Comparison of ENCODE assay signal across 9 cellular contexts in genomic region chr1:74010206-74010605, GRCh38.
DNase-seq lines count a peak whose midpoint lies in the region; FAIRE-seq and TF ChIP-seq lines count a peak whose summit lies in the region.
"Had no signal": no experiment of that assay in that cellular context is flagged by ENCODE, and none has a peak within 500 bp of the region (broad histone marks: within the 10 kb centered on the region; RNA-seq: fewer than 3 reads in every experiment).

No MANE protein-coding gene starts in this region.

- CTCF ChIA-PET in CD8-positive, alpha-beta memory T cell (lab: Charles Lee), result no interaction called here

- POLR2A ChIA-PET in CD8-positive, alpha-beta memory T cell (lab: Charles Lee), result no interaction called here

- no peak overlapping the region for H3K27ac ChIP-seq in CD8-positive, alpha-beta memory T cell (ENCODE audit: low read depth, low read length)

- FAIRE-seq in H54 (lab: Jason Lieb, UNC) (peak; percentile 94), frontal cortex (lab: Jason Lieb, UNC) (no peak)

- no peaks in the 10 kb centered on the region for H3K27me3 ChIP-seq in CD8-positive, alpha-beta memory T cell (ENCODE audit: insufficient read depth, low read length, poor library complexity, severe bottlenecking)

- H3K4me1 ChIP-seq in CD8-positive, alpha-beta memory T cell (ENCODE audit: insufficient read depth, low read length), result no peaks in the 10 kb centered on the region

- peak overlapping the region in 5 of 8 donors; percentile 45 to 76 (median 56) for H3K27ac Mint-ChIP-seq in CD8-positive, alpha-beta memory T cell
- H3K27ac Mint-ChIP-seq in immature natural killer cell, result peak overlapping the region in 3 of 6 donors; percentile 24 to 72 (median 51)
- H3K27ac Mint-ChIP-seq: stimulated activated memory B cell treated with anti-CD40 and anti-IgM and Interleukin-4, amounts not matched to agents 10 μg/mL and 1 μg/mL and 100 μg/mL, for 72 hours had no signal

- no peaks in the 10 kb centered on the region for H3K36me3 ChIP-seq in CD8-positive, alpha-beta memory T cell (ENCODE audit: insufficient read depth, low read length)

- no peaks in the 10 kb centered on the region for H3K27me3 Mint-ChIP-seq in CD8-positive, alpha-beta memory T cell
- peaks cover 0 to 2% (median 2%) of the 10 kb centered on the region in 3 donors for H3K27me3 Mint-ChIP-seq in immature natural killer cell (ENCODE audit: low read depth in 3 of 3)

- H3K36me3 Mint-ChIP-seq in CD8-positive, alpha-beta memory T cell, result no peaks in the 10 kb centered on the region
- H3K36me3 Mint-ChIP-seq in immature natural killer cell, result no peaks in the 10 kb centered on the region
- H3K36me3 Mint-ChIP-seq: stimulated activated memory B cell treated with anti-CD40 and anti-IgM and Interleukin-4, amounts not matched to agents 10 μg/mL and 1 μg/mL and 100 μg/mL, for 72 hours had no signal

- TF ChIP-seq POLR2A in H54 (IDR thresholded peaks at IDR 0.05; ENCODE audit: low read depth, low read length), result no peak

- H3K4me3 Mint-ChIP-seq in CD8-positive, alpha-beta memory T cell, result peak overlapping the region; percentile 42 to 86 (median 77)
- peak overlapping the region in 3 of 5 donors; percentile 28 to 82 (median 56) for H3K4me3 Mint-ChIP-seq in immature natural killer cell
- H3K4me3 Mint-ChIP-seq: stimulated activated memory B cell treated with anti-CD40 and anti-IgM and Interleukin-4, amounts not matched to agents 10 μg/mL and 1 μg/mL and 100 μg/mL, for 72 hours had no signal

- no peaks in the 10 kb centered on the region for H3K9me3 Mint-ChIP-seq in CD8-positive, alpha-beta memory T cell
- H3K9me3 Mint-ChIP-seq in immature natural killer cell, result peaks cover 0 to 7% (median 4%) of the 10 kb centered on the region in 6 donors
- H3K9me3 Mint-ChIP-seq: stimulated activated memory B cell treated with anti-CD40 and anti-IgM and Interleukin-4, amounts not matched to agents 10 μg/mL and 1 μg/mL and 100 μg/mL, for 72 hours had no signal

- H3K4me1 Mint-ChIP-seq in CD8-positive, alpha-beta memory T cell, result peaks cover 7 to 13% (median 12%) of the 10 kb centered on the region in 3 donors
- peaks cover 0 to 2% of the 10 kb centered on the region in 2 donors for H3K4me1 Mint-ChIP-seq in immature natural killer cell
- H3K4me1 Mint-ChIP-seq: stimulated activated memory B cell treated with anti-CD40 and anti-IgM and Interleukin-4, amounts not matched to agents 10 μg/mL and 1 μg/mL and 100 μg/mL, for 72 hours had no signal

- peak in 1 of 5 donors; percentile 39 for DNase-seq in CD8-positive, alpha-beta memory T cell
- peak; percentile 17 for DNase-seq in H54 (ENCODE audit: insufficient read length, low spot score)
- DNase-seq in RPMI7951 (ENCODE audit: low read depth), result peak; percentile 71
- DNase-seq in immature natural killer cell, result peak in 1 of 3 donors; percentile 0
- DNase-seq in frontal cortex (ENCODE audit: low spot score in 2 of 2), result no peak
- no peak for DNase-seq in DMS79 (lab: John Stamatoyannopoulos, UW)
- DNase-seq in occipital lobe (lab: John Stamatoyannopoulos, UW), result no peak

- H3K4me3 ChIP-seq in CD8-positive, alpha-beta memory T cell (ENCODE audit: low read length), result no peak overlapping the region
- H3K4me3 ChIP-seq: lung had no signal

- H3K9me3 ChIP-seq in CD8-positive, alpha-beta memory T cell (ENCODE audit: low read length), result no peaks in the 10 kb centered on the region

Comparison
In these comparisons a context has a peak if more than half of its experiments do, and no peak if none do; other contexts are left out.
1. DNase-seq: peak in H54 (single experiment) and RPMI7951 (single experiment); none in frontal cortex (0 of 2), DMS79 (single experiment) and occipital lobe (single experiment).